ENCODE assay signal across 10 cellular contexts in the genomic region with DNA sequence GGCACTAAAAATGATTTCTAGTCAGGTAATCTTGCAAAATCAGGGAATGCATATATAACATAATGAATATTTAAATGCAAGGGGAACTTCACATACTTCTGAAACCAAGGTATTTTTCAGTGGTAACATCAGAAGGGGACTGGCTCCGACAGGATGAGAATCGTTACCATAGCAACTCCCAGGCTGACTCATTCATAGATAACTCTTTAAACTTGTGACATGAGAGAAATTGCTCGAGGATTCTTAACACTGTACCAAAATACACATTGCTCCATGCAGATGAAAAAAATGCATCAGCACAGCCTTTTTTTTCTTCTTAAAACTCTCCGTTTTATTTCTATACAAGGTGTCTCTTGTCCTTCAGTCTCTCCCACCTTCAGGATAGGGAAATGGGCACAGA.
DNase-seq lines count a peak whose midpoint lies in the region; ATAC-seq and TF ChIP-seq lines count a peak whose summit lies in the region.
"Had no signal": no experiment of that assay in that cellular context is flagged by ENCODE, and none has a peak within 500 bp of the region (broad histone marks: within the 10 kb centered on the region; RNA-seq: fewer than 3 reads in every experiment).

No MANE protein-coding gene starts in this region.

- intact Hi-C loops in PC-3 (cut with micrococcal nuclease), result no loop called here

- H3K9me3 Mint-ChIP-seq in stimulated activated naive CD8-positive, alpha-beta T cell treated with anti-CD3 and anti-CD28 coated beads, Interleukin-15, amount 100 ng/mL, for 72 hours, result no peaks in the 10 kb centered on the region

- no peak overlapping the region for H3K4me3 ChIP-seq in PC-3 (ENCODE audit: low read length)

- no peak overlapping the region for H3K4me3 Mint-ChIP-seq in stimulated activated naive CD8-positive, alpha-beta T cell treated with anti-CD3 and anti-CD28 coated beads, Interleukin-15, amount 100 ng/mL, for 72 hours

- no peaks in the 10 kb centered on the region for H3K79me2 ChIP-seq in PC-3 (ENCODE audit: low read length)

- H4K20me1 ChIP-seq in PC-3 (ENCODE audit: low read length), result no peaks in the 10 kb centered on the region

- no peak overlapping the region for H3K9ac ChIP-seq in PC-3 (ENCODE audit: low read length)

- H3K9me2 ChIP-seq in PC-3 (replicated peaks; ENCODE audit: low read length), result no peaks in the 10 kb centered on the region

- no peaks in the 10 kb centered on the region for H3K9me3 ChIP-seq in PC-3 (ENCODE audit: low read length)

- no peaks in the 10 kb centered on the region for H3K4me1 ChIP-seq in PC-3 (ENCODE audit: insufficient read depth, low read length)

- no peaks in the 10 kb centered on the region for H3K36me3 ChIP-seq in PC-3 (ENCODE audit: low read depth, low read length)

- no peaks in the 10 kb centered on the region for H3F3A ChIP-seq in PC-3 (ENCODE audit: low read length, unreplicated experiment)

- H3K27ac ChIP-seq in temporal lobe (ENCODE audit: low read depth, low read length) (peak overlapping the region; percentile 17), PC-3 (ENCODE audit: low read length) (no peak overlapping the region)

- no peak overlapping the region for H2AFZ ChIP-seq in PC-3 (ENCODE audit: low read length)

- no TSS peak for BruUV-seq in PC-3 (replicated peaks; lab: Mats Ljungman, UMichigan)

- no peaks in the 10 kb centered on the region for H3K4me1 Mint-ChIP-seq in stimulated activated naive CD8-positive, alpha-beta T cell treated with anti-CD3 and anti-CD28 coated beads, Interleukin-15, amount 100 ng/mL, for 72 hours

- peaks cover 9% of the 10 kb centered on the region for H3K27me3 Mint-ChIP-seq in stimulated activated naive CD8-positive, alpha-beta T cell treated with anti-CD3 and anti-CD28 coated beads, Interleukin-15, amount 100 ng/mL, for 72 hours

- peaks cover 32% of the 10 kb centered on the region for H3K27me3 ChIP-seq in PC-3 (ENCODE audit: low read length)

- no peak overlapping the region for H3K4me2 ChIP-seq in PC-3 (ENCODE audit: low read length)

- CTCF ChIA-PET in PC-3 (lab: Charles Lee), result no interaction called here

- no peak overlapping the region for H3K27ac Mint-ChIP-seq in stimulated activated naive CD8-positive, alpha-beta T cell treated with anti-CD3 and anti-CD28 coated beads, Interleukin-15, amount 100 ng/mL, for 72 hours

- DNase-seq in stimulated activated naive CD8-positive, alpha-beta T cell treated with anti-CD3 and anti-CD28 coated beads, Interleukin-15, amount 100 ng/mL, for 72 hours, result peak in 1 of 2 donors; percentile 10
- no peak for DNase-seq in stimulated activated naive CD8-positive, alpha-beta T cell treated with anti-CD3 and anti-CD28 coated beads, Interleukin-15, Interleukin-2, amounts not matched to agents 100 U/mL and 50 U/mL, for 24 hours
- DNase-seq in amniotic epithelial cell (ENCODE audit: low read depth), result peak; percentile 96
- DNase-seq in NCI-H2081 (lab: John Stamatoyannopoulos, UW), result no peak
- no peak for DNase-seq in PC-3
- DNase-seq in NCI-H1092 treated with DMSO at 0.1 percent for 48 hours (lab: John Stamatoyannopoulos, UW), result no peak
- DNase-seq: DND-41, left cardiac atrium had no signal

- no peak for TF ChIP-seq CTCF in PC-3 (conservative IDR thresholded peaks at IDR 0.05; ENCODE audit: low read depth, low read length)

- ATAC-seq in stimulated activated naive CD8-positive, alpha-beta T cell treated with anti-CD3 and anti-CD28 coated beads, Interleukin-15, amount 100 ng/mL, for 72 hours, result peak; percentile 82
- no peak for ATAC-seq in stimulated activated naive CD8-positive, alpha-beta T cell treated with anti-CD3 and anti-CD28 coated beads, Interleukin-15, Interleukin-2, amounts not matched to agents 100 U/mL and 50 U/mL, for 24 hours
- peak; percentile 99 for ATAC-seq in HG03060 (IDR thresholded peaks at IDR 0.05; ENCODE audit: low read depth, unreplicated experiment)
- ATAC-seq in PC-3, result no peak

- POLR2A ChIA-PET in PC-3 (lab: Charles Lee; ENCODE audit: unreplicated experiment), result no interaction called here

Comparison
In these comparisons a context has a peak if more than half of its experiments do, and no peak if none do; other contexts are left out.
1. ATAC-seq: peak in stimulated activated naive CD8-positive, alpha-beta T cell treated with anti-CD3 and anti-CD28 coated beads, Interleukin-15, amount 100 ng/mL, for 72 hours (single experiment) and HG03060 (single experiment); none in stimulated activated naive CD8-positive, alpha-beta T cell treated with anti-CD3 and anti-CD28 coated beads, Interleukin-15, Interleukin-2, amounts not matched to agents 100 U/mL and 50 U/mL, for 24 hours (single experiment) and PC-3 (single experiment).